In genomic region chr6:85459224-85459901, GRCh38 we compare ENCODE assay signal across 10 cellular contexts. TPM values are rescaled to one million over a fixed set of nuclear protein-coding genes. Genes with fewer than 3 reads are reported as not detected.
DNase-seq lines count a peak whose midpoint lies in the region; ATAC-seq and TF ChIP-seq lines count a peak whose summit lies in the region.
"Had no signal": no experiment of that assay in that cellular context is flagged by ENCODE, and none has a peak within 500 bp of the region (broad histone marks: within the 10 kb centered on the region; RNA-seq: fewer than 3 reads in every experiment).

No MANE protein-coding gene starts in this region.

- TF ChIP-seq RAD21 in Ishikawa (IDR thresholded peaks at IDR 0.05; ENCODE audit: low read depth) = no peak

- H3K9me3 Mint-ChIP-seq in natural killer cell = no peaks in the 10 kb centered on the region

- no peak overlapping the region for H3K27ac Mint-ChIP-seq in natural killer cell

- no peaks in the 10 kb centered on the region for H3K27me3 ChIP-seq in AG04450 (ENCODE audit: control insufficient read depth, insufficient read depth, low read length)
- no peaks in the 10 kb centered on the region for H3K27me3 ChIP-seq in breast epithelium
- H3K27me3 ChIP-seq in muscle layer of colon (ENCODE audit: control insufficient read depth in 1 of 2, insufficient read depth in 2 of 2, low read length in 2 of 2) = no peaks in the 10 kb centered on the region

- TF ChIP-seq CTCF in AG04450 (IDR thresholded peaks at IDR 0.05; ENCODE audit: low read depth, low read length) = no peak
- no peak for TF ChIP-seq CTCF in breast epithelium (IDR thresholded peaks at IDR 0.05)
- TF ChIP-seq CTCF in natural killer cell (IDR thresholded peaks at IDR 0.05) = no peak

- no peak for TF ChIP-seq POLR2A in breast epithelium (IDR thresholded peaks at IDR 0.05)

- ATAC-seq in GM21381 (IDR thresholded peaks at IDR 0.05; ENCODE audit: unreplicated experiment) (no peak), HG03521 (IDR thresholded peaks at IDR 0.05; ENCODE audit: unreplicated experiment) (no peak), natural killer cell (no peak)

- POLR2A ChIA-PET in AG04450 (lab: Yijun Ruan, JAX) = interaction anchor here (0.7 to 2.5 kb wide), 5 partner anchors 9 to 218 kb away, joined by 3 to 13 read pairs (median 4); partner anchors contain the start of gene NT5E

- peak; percentile 86 for TF ChIP-seq EP300 in Ishikawa (IDR thresholded peaks at IDR 0.05; ENCODE audit: borderline replicate concordance)

- no peak overlapping the region for H3K4me3 ChIP-seq in AG04450 (ENCODE audit: low read depth, low read length)
- no peak overlapping the region for H3K4me3 ChIP-seq in breast epithelium
- no peak overlapping the region for H3K4me3 ChIP-seq in muscle layer of colon (ENCODE audit: low read depth in 1 of 2, low read length in 2 of 2)

- intact Hi-C loops in breast epithelium (cut with DNase I; ENCODE audit: low total_unique reads) = no loop called here
- intact Hi-C loops in natural killer cell (cut with micrococcal nuclease) = no loop called here

- H3K36me3 ChIP-seq in breast epithelium = no peaks in the 10 kb centered on the region
- no peaks in the 10 kb centered on the region for H3K36me3 ChIP-seq in muscle layer of colon (ENCODE audit: insufficient read depth, low read length)

- H3K9me3 ChIP-seq in AG04450 (ENCODE audit: control insufficient read depth, insufficient read depth, low read length) = no peaks in the 10 kb centered on the region
- H3K9me3 ChIP-seq in breast epithelium = no peaks in the 10 kb centered on the region
- H3K9me3 ChIP-seq in muscle layer of colon (ENCODE audit: low read length) = no peaks in the 10 kb centered on the region

- peaks cover 39 to 57% of the 10 kb centered on the region in 2 donors for H3K27me3 Mint-ChIP-seq in natural killer cell (ENCODE audit: low read depth in 2 of 2)

- DNase-seq in AG04450 (ENCODE audit: low read depth, low spot score) (peak; percentile 45), breast epithelium (ENCODE audit: low spot score in 2 of 2) (no peak), natural killer cell (no peak), HuH-7.5 (ENCODE audit: low spot score) (no peak)
- DNase-seq: DND-41, mesendoderm had no signal

- H3K4me1 Mint-ChIP-seq in natural killer cell = peaks cover 39 to 44% of the 10 kb centered on the region in 2 donors

- no peaks in the 10 kb centered on the region for H3K36me3 Mint-ChIP-seq in natural killer cell

- no peak overlapping the region for H3K4me3 Mint-ChIP-seq in natural killer cell

- H3K27ac ChIP-seq in AG04450 (ENCODE audit: low read depth, low read length) (no peak overlapping the region), breast epithelium (peak overlapping the region; percentile 56 to 77), muscle layer of colon (ENCODE audit: low read depth, low read length) (peak overlapping the region; percentile 19)

- CTCF ChIA-PET in AG04450 (lab: Charles Lee) = interaction anchor here (0.5 to 16.1 kb wide), 2 partner anchors 23 to 684 kb away, joined by 3 to 201 read pairs; no protein-coding TSS in a partner anchor

- H3K9ac ChIP-seq in muscle layer of colon (ENCODE audit: low read length) = no peak overlapping the region

- peaks cover 0 to 16% of the 10 kb centered on the region in 2 donors for H3K4me1 ChIP-seq in breast epithelium
- peaks cover 54% of the 10 kb centered on the region for H3K4me1 ChIP-seq in muscle layer of colon (ENCODE audit: insufficient read depth, low read length)

TF ChIP-seq in Ishikawa, 13 proteins besides CTCF, POLR2A, EP300 and RAD21:
- TF ChIP-seq, protein P1, sequence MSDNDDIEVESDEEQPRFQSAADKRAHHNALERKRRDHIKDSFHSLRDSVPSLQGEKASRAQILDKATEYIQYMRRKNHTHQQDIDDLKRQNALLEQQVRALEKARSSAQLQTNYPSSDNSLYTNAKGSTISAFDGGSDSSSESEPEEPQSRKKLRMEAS (IDR thresholded peaks at IDR 0.05) = no peak
- TF ChIP-seq YY1 (IDR thresholded peaks at IDR 0.05; ENCODE audit: low read depth) = no peak
- no peak for TF ChIP-seq CREB1 (IDR thresholded peaks at IDR 0.05; ENCODE audit: low read depth)
- TF ChIP-seq TAF1 (IDR thresholded peaks at IDR 0.05; ENCODE audit: low read depth) = no peak
- peak; percentile 82 for TF ChIP-seq NFIC (IDR thresholded peaks at IDR 0.05)
- no peak; the same call in 1 of the 2 replicates for TF ChIP-seq TCF12 (IDR thresholded peaks at IDR 0.05; ENCODE audit: low read depth)
- TF ChIP-seq ZBTB7A (IDR thresholded peaks at IDR 0.05; ENCODE audit: low read depth) = no peak
- no peak for TF ChIP-seq CEBPB (IDR thresholded peaks at IDR 0.05)
- no peak for TF ChIP-seq REST (IDR thresholded peaks at IDR 0.05; ENCODE audit: low read depth)
- TF ChIP-seq USF1 (IDR thresholded peaks at IDR 0.05) = no peak
- TF ChIP-seq TEAD4 (IDR thresholded peaks at IDR 0.05) = peak; percentile 74
- TF ChIP-seq EGR1 (IDR thresholded peaks at IDR 0.05) = no peak
- peak; percentile 83 for TF ChIP-seq FOXM1 (IDR thresholded peaks at IDR 0.05; ENCODE audit: borderline replicate concordance, low read depth)

RNA-seq across cellular contexts. Expression of gene NT5E, which starts 9.5 kb away (rescaled TPM):
- 127 and 164 TPM in 2 replicates for polyA plus RNA-seq in AG04450 (2011; rRNA removed)
- 95.4 and 148 TPM in 2 replicates for polyA minus RNA-seq in AG04450 (2011; rRNA and poly(A)+ RNA removed)
- 10 to 100 TPM; 10.1 to 26.5 (median 11.4) TPM for total RNA-seq in breast epithelium
- under 1 TPM in 2 of 3 donors, not detected in 1; 0.57 to 0.70 TPM for total RNA-seq in natural killer cell

Comparison
In these comparisons a context has a peak if more than half of its experiments do, and no peak if none do; other contexts are left out.
1. RNA of gene NT5E, which starts 9.5 kb away (total RNA-seq): 10.1 to 26.5 TPM in breast epithelium; 0.57 to 0.70 TPM in natural killer cell; every median in the first group is over 4 times any median in the second.